8 cellular contexts compared by ENCODE assay signal in the genomic region with DNA sequence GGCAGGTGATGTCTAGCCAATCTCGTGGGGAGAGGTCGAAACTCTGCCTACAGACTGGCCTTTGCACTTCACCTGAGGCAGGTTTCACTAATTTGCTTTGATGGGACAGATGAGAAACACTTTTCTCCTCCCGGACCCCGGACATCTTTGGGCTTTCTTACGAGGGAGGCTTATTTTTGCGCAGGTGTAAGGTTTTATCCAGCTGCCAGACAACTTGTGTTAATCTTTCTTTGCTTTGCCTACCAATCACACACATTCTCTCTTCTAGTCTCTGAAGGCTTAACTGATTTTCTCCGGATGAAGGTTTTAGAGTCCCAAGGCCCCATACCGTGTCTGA. TPM values are rescaled to one million over a fixed set of nuclear protein-coding genes. Genes with fewer than 3 reads are reported as not detected.
DNase-seq lines count a peak whose midpoint lies in the region; ATAC-seq and TF ChIP-seq lines count a peak whose summit lies in the region.

No MANE protein-coding gene starts in this region.

- WGBS in esophagus squamous epithelium, 2 donors, result 4 to 10% methylated on average over 7 to 8 of the region's 8 CpGs
- 5 to 9% (median 8%) methylated on average over 8 of the region's 8 CpGs for WGBS in psoas muscle, 3 donors
- 2% methylated on average over 6 of the region's 8 CpGs for WGBS in right lobe of liver (ENCODE audit: insufficient coverage, low coverage, low lambda C conversion rate, missing lambda C conversion rate)

- H3K9me3 ChIP-seq in esophagus squamous epithelium, result no peaks in the 10 kb centered on the region
- H3K9me3 ChIP-seq in psoas muscle, result no peaks in the 10 kb centered on the region
- H3K9me3 ChIP-seq in right lobe of liver, result no peaks in the 10 kb centered on the region

- intact Hi-C loops in esophagus squamous epithelium (cut with DNase I) (no loop called here), psoas muscle (cut with DNase I) (no loop called here), right lobe of liver (cut with DNase I) (no loop called here)

- ATAC-seq in psoas muscle (no peak), HG02623 (IDR thresholded peaks at IDR 0.05; ENCODE audit: unreplicated experiment) (no peak), right lobe of liver (no peak)

- no peak for TF ChIP-seq CTCF in GM12875 (IDR thresholded peaks at IDR 0.05; ENCODE audit: borderline replicate concordance, insufficient read depth, low read depth, low read length)
- TF ChIP-seq CTCF in esophagus squamous epithelium (IDR thresholded peaks at IDR 0.05), result no peak
- no peak for TF ChIP-seq CTCF in psoas muscle (IDR thresholded peaks at IDR 0.05)
- TF ChIP-seq CTCF in right lobe of liver (IDR thresholded peaks at IDR 0.05), result no peak

- DNase-seq in OCI-M1 (lab: John Stamatoyannopoulos, UW) (peak; percentile 56), esophagus squamous epithelium (lab: John Stamatoyannopoulos, UW) (no peak), psoas muscle (no peak), NCI-H345 (lab: John Stamatoyannopoulos, UW) (no peak), right lobe of liver (no peak), NCI-H1105 (lab: John Stamatoyannopoulos, UW) (no peak)

- H3K27me3 ChIP-seq in esophagus squamous epithelium, result peaks cover 0 to 10% (median 0%) of the 10 kb centered on the region in 4 donors
- peaks cover 0 to 4% (median 2%) of the 10 kb centered on the region in 3 donors for H3K27me3 ChIP-seq in psoas muscle (ENCODE audit: insufficient read depth in 3 of 3, low read length in 2 of 3)
- peaks cover 0 to 8% of the 10 kb centered on the region in 2 donors for H3K27me3 ChIP-seq in right lobe of liver

- H3K27ac ChIP-seq in esophagus squamous epithelium (peak overlapping the region; percentile 48 to 86 (median 76)), psoas muscle (no peak overlapping the region), right lobe of liver (peak overlapping the region in 1 of 3 donors; percentile 47)

- TF ChIP-seq POLR2A in esophagus squamous epithelium (IDR thresholded peaks at IDR 0.05), result no peak
- TF ChIP-seq POLR2A in right lobe of liver (IDR thresholded peaks at IDR 0.05), result no peak

- H3K4me1 ChIP-seq in esophagus squamous epithelium (peaks cover 0 to 18% (median 0%) of the 10 kb centered on the region in 3 donors), psoas muscle (no peaks in the 10 kb centered on the region), right lobe of liver (no peaks in the 10 kb centered on the region)

- H3K4me3 ChIP-seq in GM12875 (ENCODE audit: low read depth, low read length) (peak overlapping the region; percentile 90), esophagus squamous epithelium (peak overlapping the region; percentile 50 to 68 (median 60)), psoas muscle (peak overlapping the region; percentile 51), right lobe of liver (peak overlapping the region in 1 of 3 donors; percentile 48)

- H3K36me3 ChIP-seq in esophagus squamous epithelium (no peaks in the 10 kb centered on the region), psoas muscle (ENCODE audit: insufficient read depth in 1 of 2, low read depth in 1 of 2) (no peaks in the 10 kb centered on the region), right lobe of liver (no peaks in the 10 kb centered on the region)

RNA-seq across cellular contexts. Expression of a gene that starts 0.4 kb away (rescaled TPM):
- total RNA-seq in esophagus squamous epithelium (10 to 100 TPM in 2 of 4 donors, 1 to 10 TPM in 2; 2.2 to 16.4 (median 9.4) TPM), psoas muscle (1 to 10 TPM; 2.8 to 4.3 (median 3.6) TPM), right lobe of liver (1 to 10 TPM in 4 of 6 experiments, under 1 TPM in 2; 0.74 to 3.0 (median 2.0) TPM)
- under 1 TPM; 0.42 to 0.57 (median 0.47) TPM for polyA plus RNA-seq in psoas muscle
